ENCODE assay signal across 8 cellular contexts in genomic region chr2:69915050-69915945, GRCh38. TPM values are rescaled to one million over a fixed set of nuclear protein-coding genes. Genes with fewer than 3 reads are reported as not detected.
DNase-seq lines count a peak whose midpoint lies in the region; ATAC-seq, FAIRE-seq and TF ChIP-seq lines count a peak whose summit lies in the region.

Gene MXD1, plus strand, starts transcription at chr2:69915109. Its CDS starts 222 bp downstream, at chr2:69915331.

- in situ Hi-C loops in brain microvascular endothelial cell (cut with HindIII; ENCODE audit: low pct_ligation_motif_present, low sequenced_read_pairs) = loop anchor here (25.0 kb wide), 1 partner anchor 222 kb away; no protein-coding TSS in a partner anchor

- peaks cover under 1% of the 10 kb centered on the region for H3K36me3 ChIP-seq in brain microvascular endothelial cell (replicated peaks)
- peaks cover 0 to 2% of the 10 kb centered on the region in 2 donors for H3K36me3 ChIP-seq in kidney (ENCODE audit: control insufficient read depth in 1 of 2, insufficient read depth in 2 of 2, low read length in 2 of 2)

- peaks cover 22% of the 10 kb centered on the region for H3K36me3 Mint-ChIP-seq in activated naive CD4-positive, alpha-beta T cell treated with anti-CD3 and anti-CD28 coated beads, Interleukin-2, amount 10 ng/mL, durations not matched to agents 7 days and 5 days
- peaks cover 16% of the 10 kb centered on the region for H3K36me3 Mint-ChIP-seq in stimulated activated memory B cell treated with anti-CD40 and anti-IgM and Interleukin-4, amounts not matched to agents 10 μg/mL and 1 μg/mL and 100 μg/mL, for 72 hours

- H3K9me3 ChIP-seq in kidney (ENCODE audit: control insufficient read depth in 1 of 2, low read length in 2 of 2) = no peaks in the 10 kb centered on the region

- H3K27ac Mint-ChIP-seq in activated naive CD4-positive, alpha-beta T cell treated with anti-CD3 and anti-CD28 coated beads, Interleukin-2, amount 10 ng/mL, durations not matched to agents 7 days and 5 days = peak within 1 kb of the TSS; percentile 92
- peak within 1 kb of the TSS; percentile 76 for H3K27ac Mint-ChIP-seq in stimulated activated memory B cell treated with anti-CD40 and anti-IgM and Interleukin-4, amounts not matched to agents 10 μg/mL and 1 μg/mL and 100 μg/mL, for 72 hours

- peak within 1 kb of the TSS; percentile 83 for H3K4me3 Mint-ChIP-seq in activated naive CD4-positive, alpha-beta T cell treated with anti-CD3 and anti-CD28 coated beads, Interleukin-2, amount 10 ng/mL, durations not matched to agents 7 days and 5 days
- H3K4me3 Mint-ChIP-seq in stimulated activated memory B cell treated with anti-CD40 and anti-IgM and Interleukin-4, amounts not matched to agents 10 μg/mL and 1 μg/mL and 100 μg/mL, for 72 hours = peak within 1 kb of the TSS; percentile 83

- peak; percentile 39 for DNase-seq in activated naive CD4-positive, alpha-beta T cell treated with anti-CD3 and anti-CD28 coated beads, Interleukin-2, amount 10 ng/mL, durations not matched to agents 7 days and 5 days
- DNase-seq in activated naive CD4-positive, alpha-beta T cell treated with Interleukin-2 at 50 U/mL for 16 hours = no peak
- DNase-seq in NB4 (ENCODE audit: low read depth) (peak; percentile 47), brain microvascular endothelial cell (no peak), kidney (no peak)
- DNase-seq in stimulated activated naive CD4-positive, alpha-beta T cell treated with Interleukin-2 at 50 U/mL for 16 hours (lab: John Stamatoyannopoulos, UW) = no peak

- no peaks in the 10 kb centered on the region for H3K27me3 Mint-ChIP-seq in activated naive CD4-positive, alpha-beta T cell treated with anti-CD3 and anti-CD28 coated beads, Interleukin-2, amount 10 ng/mL, durations not matched to agents 7 days and 5 days
- H3K27me3 Mint-ChIP-seq in stimulated activated memory B cell treated with anti-CD40 and anti-IgM and Interleukin-4, amounts not matched to agents 10 μg/mL and 1 μg/mL and 100 μg/mL, for 72 hours = no peaks in the 10 kb centered on the region

- H3K9ac ChIP-seq in kidney (ENCODE audit: low read length in 2 of 2) = peak within 1 kb of the TSS; percentile 91

- H3K9me3 Mint-ChIP-seq in activated naive CD4-positive, alpha-beta T cell treated with anti-CD3 and anti-CD28 coated beads, Interleukin-2, amount 10 ng/mL, durations not matched to agents 7 days and 5 days = no peaks in the 10 kb centered on the region
- H3K9me3 Mint-ChIP-seq in stimulated activated memory B cell treated with anti-CD40 and anti-IgM and Interleukin-4, amounts not matched to agents 10 μg/mL and 1 μg/mL and 100 μg/mL, for 72 hours = no peaks in the 10 kb centered on the region

- TF ChIP-seq CTCF in NB4 (IDR thresholded peaks at IDR 0.05; ENCODE audit: low read depth, low read length) = no peak
- no peak for TF ChIP-seq CTCF in brain microvascular endothelial cell (IDR thresholded peaks at IDR 0.05; ENCODE audit: low read depth, low read length, missing control alignments)
- no peak for TF ChIP-seq CTCF in kidney (IDR thresholded peaks at IDR 0.05; ENCODE audit: borderline replicate concordance, extremely low read depth, insufficient read depth)

- H3K4me1 Mint-ChIP-seq in activated naive CD4-positive, alpha-beta T cell treated with anti-CD3 and anti-CD28 coated beads, Interleukin-2, amount 10 ng/mL, durations not matched to agents 7 days and 5 days = peaks cover 39% of the 10 kb centered on the region
- H3K4me1 Mint-ChIP-seq in stimulated activated memory B cell treated with anti-CD40 and anti-IgM and Interleukin-4, amounts not matched to agents 10 μg/mL and 1 μg/mL and 100 μg/mL, for 72 hours = peaks cover 27% of the 10 kb centered on the region

- intact Hi-C loops in kidney (cut with DNase I) = no loop called here

- no peaks in the 10 kb centered on the region for H3K27me3 ChIP-seq in brain microvascular endothelial cell (replicated peaks)

- H3K4me3 ChIP-seq in NB4 (ENCODE audit: low read depth, low read length) = peak within 1 kb of the TSS; percentile 75
- peak within 1 kb of the TSS; percentile 81 for H3K4me3 ChIP-seq in brain microvascular endothelial cell (ENCODE audit: low read depth, low read length)
- peak within 1 kb of the TSS; percentile 55 to 71 for H3K4me3 ChIP-seq in kidney (ENCODE audit: low read length in 2 of 2)

- FAIRE-seq in kidney (lab: Jason Lieb, UNC) = no peak

- no peak for ATAC-seq in stimulated activated memory B cell treated with anti-CD40 and anti-IgM and Interleukin-4, amounts not matched to agents 10 μg/mL and 1 μg/mL and 100 μg/mL, for 72 hours
- no peak for ATAC-seq in HG02885 (IDR thresholded peaks at IDR 0.05; ENCODE audit: poor library complexity, unreplicated experiment)

- CTCF ChIA-PET in activated naive CD4-positive, alpha-beta T cell treated with anti-CD3 and anti-CD28 coated beads, Interleukin-2, amount 10 ng/mL, durations not matched to agents 7 days and 5 days (lab: Charles Lee) = interaction anchor here (0.5 to 7.5 kb wide), 18 partner anchors 13 to 387 kb away, joined by 3 to 75 read pairs (median 5); partner anchors contain the start of gene FAM136A

- H3K27ac ChIP-seq in brain microvascular endothelial cell = peak within 1 kb of the TSS; percentile 90
- H3K27ac ChIP-seq in kidney (ENCODE audit: low read depth in 2 of 2, low read length in 2 of 2) = peak within 1 kb of the TSS; percentile 98 to 99

- peak; percentile 66 for TF ChIP-seq POLR2A in NB4 (IDR thresholded peaks at IDR 0.05; ENCODE audit: extremely low read depth, insufficient read length)

- H3K4me1 ChIP-seq in kidney (ENCODE audit: control insufficient read depth in 1 of 2, insufficient read depth in 1 of 2, low read depth in 1 of 2, low read length in 2 of 2) = peaks cover 0 to 2% of the 10 kb centered on the region in 2 donors

RNA-seq across cellular contexts. Expression of gene MXD1, which starts in this region (rescaled TPM):
- 13.3 TPM for total RNA-seq in kidney
- polyA plus RNA-seq in kidney (ENCODE audit: insufficient read depth, low read depth, low replicate concordance) = 4.9 TPM

Comparison
In these comparisons a context has a peak if more than half of its experiments do, and no peak if none do; other contexts are left out.
1. DNase-seq: peak in activated naive CD4-positive, alpha-beta T cell treated with anti-CD3 and anti-CD28 coated beads, Interleukin-2, amount 10 ng/mL, durations not matched to agents 7 days and 5 days (single experiment) and NB4 (single experiment); none in activated naive CD4-positive, alpha-beta T cell treated with Interleukin-2 at 50 U/mL for 16 hours (single experiment), brain microvascular endothelial cell (single experiment), kidney (single experiment) and stimulated activated naive CD4-positive, alpha-beta T cell treated with Interleukin-2 at 50 U/mL for 16 hours (single experiment).
2. Peak in every context shown above with its lines, with median percentiles within 50 percentile points of each other: H3K4me3 ChIP-seq.